18 cellular contexts compared by ENCODE assay signal in genomic region chr1:14222086-14222485, GRCh38.
"Had no signal": no experiment of that assay in that cellular context is flagged by ENCODE, and none has a peak within 500 bp of the region (broad histone marks: within the 10 kb centered on the region; RNA-seq: fewer than 3 reads in every experiment).

No MANE protein-coding gene starts in this region.

- H3K4me1 ChIP-seq: SJCRH30 had no signal

- H3K36me3 ChIP-seq: SJCRH30 had no signal

- H3K27me3 ChIP-seq: SJCRH30 had no signal

- H3K4me3 ChIP-seq: SJCRH30 had no signal

- DNase-seq: KBM-7, MV-4-11, NCI-H1048, NCI-H1105, NCI-H1436 treated with DMSO at 0.1 percent for 48 hours, NCI-H1694, NCI-H1930, NCI-H2081, NCI-H2107, NCI-H446, NCI-H510A, NCI-H526, PC-3, SHP77 treated with DMSO at 0.1 percent for 48 hours, SJCRH30 had no signal

- ATAC-seq: Panc1, PC-3, SK-N-SH treated with all-trans-retinoic acid at 6 μM for 48 hours had no signal

- H3K27ac ChIP-seq: RWPE1, SJCRH30 had no signal
